ENCODE assay signal across 9 cellular contexts in the genomic region with DNA sequence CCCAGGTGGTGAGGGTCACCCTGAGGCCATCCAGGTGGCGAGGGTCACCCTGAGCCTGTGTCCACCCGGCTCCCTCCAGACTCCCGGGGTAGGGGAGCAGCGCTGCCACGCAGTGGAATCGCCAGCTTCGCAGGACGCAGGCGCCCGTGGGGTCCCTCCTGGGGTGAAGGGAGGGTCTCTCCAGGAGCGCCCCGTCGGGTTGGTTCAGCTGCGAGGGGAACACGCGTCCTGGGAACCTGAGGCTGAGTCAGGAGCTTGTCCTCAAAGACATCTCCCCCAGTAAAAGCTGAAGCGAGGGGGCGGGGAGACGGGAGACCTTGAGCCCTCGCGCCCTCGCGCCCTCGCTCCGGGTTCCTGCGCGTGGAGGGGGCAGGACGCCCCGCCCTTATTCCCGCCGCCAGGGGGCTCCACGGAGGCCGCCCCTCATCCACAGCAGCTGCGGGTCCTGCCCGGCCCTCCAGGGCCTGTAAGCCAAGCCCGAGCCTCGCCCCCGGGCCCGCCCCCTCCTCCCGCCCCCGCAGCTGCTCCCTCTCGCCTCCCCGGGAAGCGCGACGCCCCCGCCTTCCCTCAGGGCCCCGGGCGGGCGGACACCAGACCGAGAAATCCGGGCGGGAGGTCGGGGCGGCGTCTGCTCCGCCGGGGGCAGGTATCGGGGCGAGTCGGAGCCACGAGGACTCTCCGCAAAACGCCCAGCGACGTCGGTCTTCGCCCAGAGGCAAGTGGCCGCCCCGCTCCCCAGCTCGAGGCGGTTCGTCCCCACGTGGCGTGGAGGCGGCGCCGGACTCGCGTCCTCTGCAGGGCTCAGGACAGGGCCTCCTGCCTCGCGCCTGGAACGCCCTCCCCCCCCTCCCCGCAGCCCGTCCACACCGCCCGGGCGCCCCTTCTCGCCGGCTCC. TPM values are rescaled to one million over a fixed set of nuclear protein-coding genes. Genes with fewer than 3 reads are reported as not detected.
DNase-seq lines count a peak whose midpoint lies in the region; ATAC-seq and TF ChIP-seq lines count a peak whose summit lies in the region.
"Had no signal": no experiment of that assay in that cellular context is flagged by ENCODE, and none has a peak within 500 bp of the region (broad histone marks: within the 10 kb centered on the region; RNA-seq: fewer than 3 reads in every experiment).

No MANE protein-coding gene starts in this region.

- TF ChIP-seq POLR2A in right lobe of liver (IDR thresholded peaks at IDR 0.05): no peak
- TF ChIP-seq POLR2A in vagina (IDR thresholded peaks at IDR 0.05): no peak

- H3K4me1 ChIP-seq in cardiac muscle cell (ENCODE audit: low read depth) (no peaks in the 10 kb centered on the region), right atrium auricular region (peaks cover 0 to 12% of the 10 kb centered on the region in 2 donors), right lobe of liver (peaks cover 0 to 7% (median 0%) of the 10 kb centered on the region in 4 donors), vagina (peaks cover 15% of the 10 kb centered on the region)

- no peaks in the 10 kb centered on the region for H3K36me3 ChIP-seq in cardiac muscle cell
- H3K36me3 ChIP-seq in right atrium auricular region: no peaks in the 10 kb centered on the region
- H3K36me3 ChIP-seq in brain microvascular endothelial cell (replicated peaks): no peaks in the 10 kb centered on the region
- no peaks in the 10 kb centered on the region for H3K36me3 ChIP-seq in right lobe of liver
- H3K36me3 ChIP-seq in vagina: no peaks in the 10 kb centered on the region

- H3K9me3 ChIP-seq in cardiac muscle cell (ENCODE audit: low read depth) (no peaks in the 10 kb centered on the region), right atrium auricular region (peaks cover 0 to 25% of the 10 kb centered on the region in 2 donors), right lobe of liver (no peaks in the 10 kb centered on the region), vagina (no peaks in the 10 kb centered on the region)

- H3K27ac ChIP-seq in cardiac muscle cell (no peak overlapping the region), right atrium auricular region (no peak overlapping the region), brain microvascular endothelial cell (no peak overlapping the region), right lobe of liver (no peak overlapping the region), vagina (no peak overlapping the region)

- WGBS in right lobe of liver (ENCODE audit: insufficient coverage, low coverage, low lambda C conversion rate, missing lambda C conversion rate): 0% methylated on average over 2 of the region's 90 CpGs

- TF ChIP-seq CTCF in cardiac muscle cell (IDR thresholded peaks at IDR 0.05; ENCODE audit: low read depth, low read length) (peak; percentile 45), right atrium auricular region (IDR thresholded peaks at IDR 0.05) (peak in 1 of 2 donors; percentile 63), brain microvascular endothelial cell (IDR thresholded peaks at IDR 0.05; ENCODE audit: low read depth, low read length, missing control alignments) (peak; percentile 35), right lobe of liver (IDR thresholded peaks at IDR 0.05) (peak in 3 of 4 donors; percentile 29 to 41 (median 38)), vagina (IDR thresholded peaks at IDR 0.05) (peak in 1 of 3 experiments; percentile 21)

- in situ Hi-C loops in brain microvascular endothelial cell (cut with HindIII; ENCODE audit: low pct_ligation_motif_present, low sequenced_read_pairs): no loop called here

- peak in 1 of 2 donors; percentile 46 for DNase-seq in cardiac muscle cell (ENCODE audit: low read depth in 1 of 2, low spot score in 1 of 2)
- DNase-seq in right atrium auricular region (ENCODE audit: low spot score): no peak
- no peak for DNase-seq in brain microvascular endothelial cell
- DNase-seq in right lobe of liver: peak in 1 of 3 donors; percentile 33
- peak in 1 of 2 donors; percentile 77 for DNase-seq in vagina (ENCODE audit: extremely low spot score in 2 of 2)
- DNase-seq in NCI-H1048 (lab: John Stamatoyannopoulos, UW): no peak
- no peak for DNase-seq in GDM1 (lab: John Stamatoyannopoulos, UW)
- DNase-seq in central memory CD4-positive, alpha-beta T cell: no peak

- ATAC-seq in right lobe of liver: peak; percentile 23 to 60 (median 56)

- intact Hi-C loops in right lobe of liver (cut with DNase I): no loop called here
- intact Hi-C loops in vagina (cut with DNase I): no loop called here

- H3K4me3 ChIP-seq in cardiac muscle cell (no peak overlapping the region), right atrium auricular region (peak overlapping the region in 1 of 2 donors; percentile 35), brain microvascular endothelial cell (ENCODE audit: low read depth, low read length) (no peak overlapping the region), right lobe of liver (no peak overlapping the region), vagina (peak overlapping the region; percentile 24 to 36)

- H3K27me3 ChIP-seq in cardiac muscle cell: peaks cover 42% of the 10 kb centered on the region
- H3K27me3 ChIP-seq in right atrium auricular region: peaks cover 10 to 12% of the 10 kb centered on the region in 2 donors
- H3K27me3 ChIP-seq in brain microvascular endothelial cell (replicated peaks): peaks cover 14% of the 10 kb centered on the region
- peaks cover 0 to 12% of the 10 kb centered on the region in 2 donors for H3K27me3 ChIP-seq in right lobe of liver
- no peaks in the 10 kb centered on the region for H3K27me3 ChIP-seq in vagina

RNA-seq across cellular contexts. Expression of a gene that starts 22.8 kb away (rescaled TPM):
- total RNA-seq in cardiac muscle cell (37.4 and 62.2 TPM in 2 replicates), right atrium auricular region (10 to 100 TPM; 64.5 to 66.9 TPM), right lobe of liver (10 to 100 TPM; 26.7 to 64.4 (median 32.8) TPM), vagina (97.2 TPM)
- 46.1 and 74.4 TPM in 2 replicates for polyA plus RNA-seq in cardiac muscle cell

RNA-seq across cellular contexts. Expression of a gene that starts 29.2 kb away (rescaled TPM):
- total RNA-seq in cardiac muscle cell (1.8 TPM in 1 of 2 replicates, not detected in the other), right atrium auricular region (not detected), right lobe of liver (not detected), vagina (not detected)
- not detected in 2 replicates for polyA plus RNA-seq in cardiac muscle cell
- total RNA-seq: dermis microvascular lymphatic vessel endothelial cell had no signal

Comparison
In these comparisons a context has a peak if more than half of its experiments do, and no peak if none do; other contexts are left out.
1. H3K4me3 ChIP-seq: peak in vagina (2 of 2); none in cardiac muscle cell (single experiment), brain microvascular endothelial cell (single experiment) and right lobe of liver (0 of 3).